Comparison of ENCODE assay signal across 9 cellular contexts in genomic region chr19:38224014-38224862, GRCh38. TPM values are rescaled to one million over a fixed set of nuclear protein-coding genes. Genes with fewer than 3 reads are reported as not detected.
DNase-seq lines count a peak whose midpoint lies in the region; ATAC-seq and TF ChIP-seq lines count a peak whose summit lies in the region.
"Had no signal": no experiment of that assay in that cellular context is flagged by ENCODE, and none has a peak within 500 bp of the region (broad histone marks: within the 10 kb centered on the region; RNA-seq: fewer than 3 reads in every experiment).

DPF1 (minus strand) TSS chr19:38224222; CDS start chr19:38224142, 80 bp downstream.

- H3K27ac ChIP-seq in RWPE1 (peak within 1 kb of the TSS; percentile 72), rectal smooth muscle tissue (ENCODE audit: low read depth, low read length) (no peak within 1 kb of the TSS)
- H3K27ac ChIP-seq: epithelial cell of prostate had no signal

- H3K4me3 ChIP-seq in Caco-2 (ENCODE audit: low read depth, low read length) (peak within 1 kb of the TSS; percentile 47), rectal smooth muscle tissue (ENCODE audit: low read length) (peak within 1 kb of the TSS; percentile 36)

- peaks cover 18% of the 10 kb centered on the region for H3K36me3 Mint-ChIP-seq in Caco-2 (ENCODE audit: insufficient read depth, unreplicated experiment)
- H3K36me3 Mint-ChIP-seq in activated naive CD4-positive, alpha-beta T cell treated with anti-CD3 and anti-CD28 coated beads, Interleukin-2, amount 50 U/mL, for 24 hours, result no peaks in the 10 kb centered on the region

- H3K27me3 ChIP-seq in Caco-2 (replicated peaks; ENCODE audit: control insufficient read depth, insufficient read depth, low read length) (no peaks in the 10 kb centered on the region), rectal smooth muscle tissue (ENCODE audit: control insufficient read depth, insufficient read depth, low read length) (peaks cover 47% of the 10 kb centered on the region)

- BruUV-seq in Caco-2 (replicated peaks; lab: Mats Ljungman, UMichigan), result no TSS peak

- no peak within 1 kb of the TSS for H3K9ac ChIP-seq in rectal smooth muscle tissue (ENCODE audit: low read length)

- peak within 1 kb of the TSS; percentile 29 for H3K27ac Mint-ChIP-seq in Caco-2 (ENCODE audit: unreplicated experiment)
- H3K27ac Mint-ChIP-seq in activated naive CD4-positive, alpha-beta T cell treated with anti-CD3 and anti-CD28 coated beads, Interleukin-2, amount 50 U/mL, for 24 hours, result no peak within 1 kb of the TSS

- H3K4me3 Mint-ChIP-seq in Caco-2 (ENCODE audit: unreplicated experiment), result peak within 1 kb of the TSS; percentile 78
- H3K4me3 Mint-ChIP-seq in activated naive CD4-positive, alpha-beta T cell treated with anti-CD3 and anti-CD28 coated beads, Interleukin-2, amount 50 U/mL, for 24 hours, result peak within 1 kb of the TSS; percentile 84

- intact Hi-C loops in Caco-2 (cut with micrococcal nuclease; ENCODE audit: unreplicated experiment) (loop anchor here (1.0 to 10.0 kb wide), 2 partner anchors 79 to 326 kb away; no protein-coding TSS in a partner anchor), head of caudate nucleus (cut with DNase I) (no loop called here)

- H3K4me1 ChIP-seq in Caco-2, result peaks cover 9% of the 10 kb centered on the region; the same call in 1 of the 2 replicates
- H3K4me1 ChIP-seq in rectal smooth muscle tissue (ENCODE audit: control insufficient read depth, insufficient read depth, low read length), result no peaks in the 10 kb centered on the region

- H3K9me3 ChIP-seq in Caco-2, result no peaks in the 10 kb centered on the region

- peak; percentile 37 to 54 for TF ChIP-seq CTCF in Caco-2 (IDR thresholded peaks at IDR 0.05; ENCODE audit: insufficient read depth in 1 of 2, low read depth in 1 of 2, low read length in 1 of 2, severe bottlenecking in 1 of 2, unreplicated experiment in 1 of 2)
- peak; percentile 25; the same call in 1 of the 2 replicates for TF ChIP-seq CTCF in RWPE1 (conservative IDR thresholded peaks at IDR 0.05; ENCODE audit: low read depth)

- DNase-seq in Caco-2 (peak; percentile 93 to 97), HuH-7.5 (ENCODE audit: low spot score) (peak; percentile 99), RWPE1 (ENCODE audit: low spot score) (peak; percentile 90), head of caudate nucleus (peak; percentile 48 to 94 (median 86))

- H3K27me3 Mint-ChIP-seq in Caco-2 (ENCODE audit: insufficient read depth, unreplicated experiment), result peaks cover 5% of the 10 kb centered on the region
- H3K27me3 Mint-ChIP-seq in activated naive CD4-positive, alpha-beta T cell treated with anti-CD3 and anti-CD28 coated beads, Interleukin-2, amount 50 U/mL, for 24 hours, result peaks cover 43% of the 10 kb centered on the region

- no peaks in the 10 kb centered on the region for H3K9me3 Mint-ChIP-seq in Caco-2 (ENCODE audit: unreplicated experiment)
- no peaks in the 10 kb centered on the region for H3K9me3 Mint-ChIP-seq in activated naive CD4-positive, alpha-beta T cell treated with anti-CD3 and anti-CD28 coated beads, Interleukin-2, amount 50 U/mL, for 24 hours

- no peaks in the 10 kb centered on the region for H3K36me3 ChIP-seq in Caco-2 (ENCODE audit: control insufficient read depth, insufficient read depth, low read length)
- H3K36me3 ChIP-seq in rectal smooth muscle tissue (ENCODE audit: control insufficient read depth, insufficient read depth, low read length), result no peaks in the 10 kb centered on the region

- POLR2A ChIA-PET in Caco-2 (lab: Charles Lee), result interaction anchor here (0.7 kb wide), 1 partner anchor 171 kb away, joined by 7 read pairs; no protein-coding TSS in a partner anchor
- POLR2A ChIA-PET in RWPE1 (lab: Yijun Ruan, JAX; ENCODE audit: low non-redundant PET), result no interaction called here

- CTCF ChIA-PET in Caco-2 (lab: Charles Lee) (interaction anchor here (0.6 to 1.4 kb wide), 5 partner anchors 22 to 625 kb away, joined by 3 to 5 read pairs (median 4); partner anchors contain the start of gene PSMD8), RWPE1 (lab: Yijun Ruan, JAX) (interaction anchor here (0.6 to 0.7 kb wide), 2 partner anchors 26 to 298 kb away, joined by 3 to 6 read pairs; no protein-coding TSS in a partner anchor)

- peaks cover 8% of the 10 kb centered on the region for H3K4me1 Mint-ChIP-seq in Caco-2 (ENCODE audit: low read depth, unreplicated experiment)
- H3K4me1 Mint-ChIP-seq in activated naive CD4-positive, alpha-beta T cell treated with anti-CD3 and anti-CD28 coated beads, Interleukin-2, amount 50 U/mL, for 24 hours, result peaks cover 33% of the 10 kb centered on the region

- ATAC-seq in GM19438 (IDR thresholded peaks at IDR 0.05; ENCODE audit: low read depth, unreplicated experiment) (peak; percentile 63), GM18519 (IDR thresholded peaks at IDR 0.05; ENCODE audit: low FRiP score, unreplicated experiment) (no peak)

RNA-seq across cellular contexts. Expression of gene DPF1, which starts in this region (rescaled TPM):
- total RNA-seq in Caco-2 (2022), result 3.6 and 5.0 TPM in 2 replicates
